In genomic region chr2:27117995-27118524, GRCh38 we compare ENCODE assay signal across 9 cellular contexts. TPM values are rescaled to one million over a fixed set of nuclear protein-coding genes. Genes with fewer than 3 reads are reported as not detected.
A peak's percentile ranks its signal among the peaks of the same experiment; 100 is the strongest.
DNase-seq lines count a peak whose midpoint lies in the region; ATAC-seq, FAIRE-seq and TF ChIP-seq lines count a peak whose summit lies in the region.
"Had no signal": no experiment of that assay in that cellular context is flagged by ENCODE, and none has a peak within 500 bp of the region (broad histone marks: within the 10 kb centered on the region; RNA-seq: fewer than 3 reads in every experiment).

No MANE protein-coding gene starts in this region.

- no peak overlapping the region for H3K27ac Mint-ChIP-seq in CD8-positive, alpha-beta T cell

- H3K4me3 ChIP-seq in CD8-positive, alpha-beta T cell (ENCODE audit: low read depth, low read length) = peak overlapping the region; percentile 23
- H3K4me3 ChIP-seq in MG63 = peak overlapping the region; percentile 56
- H3K4me3 ChIP-seq in endothelial cell of umbilical vein (replicated peaks in 1 of 3; ENCODE audit: insufficient read depth in 1 of 3, low read depth in 1 of 3, low read length in 3 of 3) = peak overlapping the region in 2 of 3 experiments; percentile 5 to 43

- CTCF ChIA-PET in CD8-positive, alpha-beta T cell (lab: Charles Lee) = no interaction called here
- CTCF ChIA-PET in endothelial cell of umbilical vein (lab: Charles Lee) = interaction anchor here (0.8 kb wide), 2 partner anchors 11 to 185 kb away, joined by 3 to 4 read pairs; no protein-coding TSS in a partner anchor

- H3K4me3 Mint-ChIP-seq in CD8-positive, alpha-beta T cell = peak overlapping the region; percentile 39

- no peak for TF ChIP-seq CTCF in CD8-positive, alpha-beta T cell (IDR thresholded peaks at IDR 0.05)
- TF ChIP-seq CTCF in endothelial cell of umbilical vein (IDR thresholded peaks at IDR 0.05; ENCODE audit: extremely low read depth in 1 of 2, insufficient read depth in 1 of 2, low read depth in 1 of 2, low read length in 2 of 2) = no peak

- H3K9me3 Mint-ChIP-seq in CD8-positive, alpha-beta T cell = no peaks in the 10 kb centered on the region

- TF ChIP-seq POLR2A in endothelial cell of umbilical vein (IDR thresholded peaks at IDR 0.05; ENCODE audit: low read depth, low read length) = no peak

- FAIRE-seq in endothelial cell of umbilical vein (lab: Jason Lieb, UNC) = no peak

- no peaks in the 10 kb centered on the region for H3K9me3 ChIP-seq in CD8-positive, alpha-beta T cell (ENCODE audit: low read length)
- H3K9me3 ChIP-seq in MG63 (no peaks in the 10 kb centered on the region), endothelial cell of umbilical vein (replicated peaks; ENCODE audit: control insufficient read depth, insufficient read depth, low read length) (no peaks in the 10 kb centered on the region)

- dilution Hi-C loops in endothelial cell of umbilical vein (cut with MboI; ENCODE audit: extremely low pct_ligation_motif_present, low sequenced_read_pairs) = no loop called here

- POLR2A ChIA-PET in CD8-positive, alpha-beta T cell (lab: Charles Lee) = no interaction called here
- POLR2A ChIA-PET in endothelial cell of umbilical vein (lab: Charles Lee) = no interaction called here

- H3K4me2 ChIP-seq in endothelial cell of umbilical vein (ENCODE audit: insufficient read depth, low read length) = peak overlapping the region; percentile 9

- peaks cover 4% of the 10 kb centered on the region for H3K27me3 ChIP-seq in CD8-positive, alpha-beta T cell (ENCODE audit: insufficient read depth, low read length)
- H3K27me3 ChIP-seq in MG63 (no peaks in the 10 kb centered on the region), endothelial cell of umbilical vein (ENCODE audit: control insufficient read depth in 2 of 2, insufficient read depth in 2 of 2, low read length in 2 of 2) (peaks cover 13 to 25% of the 10 kb centered on the region in 2 experiments)

- DNase-seq in CD8-positive, alpha-beta T cell = no peak
- DNase-seq in MG63 (no peak), endothelial cell of umbilical vein (ENCODE audit: low read depth, low spot score) (no peak), posterior vena cava (ENCODE audit: low spot score) (peak; percentile 15)
- no peak for DNase-seq in stimulated activated naive CD4-positive, alpha-beta T cell (lab: John Stamatoyannopoulos, UW)

- no peak overlapping the region for H3K27ac ChIP-seq in CD8-positive, alpha-beta T cell (ENCODE audit: low read depth, low read length)
- no peak overlapping the region for H3K27ac ChIP-seq in endothelial cell of umbilical vein (ENCODE audit: insufficient read depth, low read depth, low read length)

- H3K36me3 ChIP-seq in CD8-positive, alpha-beta T cell (ENCODE audit: insufficient read depth, low read length) = no peaks in the 10 kb centered on the region
- H3K36me3 ChIP-seq in MG63 = no peaks in the 10 kb centered on the region
- no peaks in the 10 kb centered on the region for H3K36me3 ChIP-seq in endothelial cell of umbilical vein (ENCODE audit: control insufficient read depth in 2 of 2, extremely low read depth in 1 of 2, insufficient read depth in 2 of 2, low read length in 2 of 2)

- H3K4me1 Mint-ChIP-seq in CD8-positive, alpha-beta T cell (ENCODE audit: low read depth) = peaks cover 14% of the 10 kb centered on the region

- H2AFZ ChIP-seq in endothelial cell of umbilical vein (ENCODE audit: low read depth, low read length) = peak overlapping the region; percentile 88

- no TSS peak for BruUV-seq in endothelial cell of umbilical vein (replicated peaks; lab: Mats Ljungman, UMichigan)

- H4K20me1 ChIP-seq in endothelial cell of umbilical vein (replicated peaks; ENCODE audit: control insufficient read depth, extremely low read depth, insufficient read depth, low read length) = no peaks in the 10 kb centered on the region

- H3K9me1 ChIP-seq in endothelial cell of umbilical vein (replicated peaks; ENCODE audit: control insufficient read depth, extremely low read depth, insufficient read depth, low read length) = no peaks in the 10 kb centered on the region

- intact Hi-C loops in CD8-positive, alpha-beta T cell (cut with DNase I, micrococcal nuclease) = no loop called here
- intact Hi-C loops in endothelial cell of umbilical vein (cut with micrococcal nuclease) (no loop called here), posterior vena cava (cut with DNase I) (no loop called here)

- H3K36me3 Mint-ChIP-seq in CD8-positive, alpha-beta T cell = no peaks in the 10 kb centered on the region

- H3K79me2 ChIP-seq in endothelial cell of umbilical vein (ENCODE audit: control insufficient read depth, insufficient read depth, low read length) = no peaks in the 10 kb centered on the region

- H3K9ac ChIP-seq in endothelial cell of umbilical vein (replicated peaks; ENCODE audit: extremely low read depth, insufficient read depth, low read length) = no peak overlapping the region

- H3K27me3 Mint-ChIP-seq in CD8-positive, alpha-beta T cell (ENCODE audit: low read depth) = peaks cover 23% of the 10 kb centered on the region

- no peak for ATAC-seq in CD8-positive, alpha-beta T cell
- ATAC-seq in GM21423 (IDR thresholded peaks at IDR 0.05; ENCODE audit: unreplicated experiment) (no peak), GM21825 (IDR thresholded peaks at IDR 0.05; ENCODE audit: unreplicated experiment) (no peak), GM18517 (IDR thresholded peaks at IDR 0.05; ENCODE audit: unreplicated experiment) (no peak)

- H3K4me1 ChIP-seq in CD8-positive, alpha-beta T cell (ENCODE audit: insufficient read depth, low read length) = peaks cover 11% of the 10 kb centered on the region
- H3K4me1 ChIP-seq in endothelial cell of umbilical vein (ENCODE audit: control insufficient read depth, extremely low read depth, insufficient read depth, low read length) = no peaks in the 10 kb centered on the region

RNA-seq across cellular contexts. Expression of gene CGREF1, which starts 0.9 kb away (rescaled TPM):
- not detected for total RNA-seq in CD8-positive, alpha-beta T cell
- 21.6 and 29.1 TPM in 2 replicates for total RNA-seq in MG63 (2014; rRNA removed; shearing (Covaris generic); ENCODE audit: low replicate concordance)
- total RNA-seq in endothelial cell of umbilical vein (4.0 and 5.8 TPM in 2 replicates), posterior vena cava (10 to 100 TPM; 25.8 to 27.8 TPM)
- polyA plus RNA-seq in endothelial cell of umbilical vein = 2.7 and 2.9 TPM in 2 replicates
- polyA plus RNA-seq in endothelial cell of umbilical vein (2011; cell fraction: cytosol; rRNA removed) = 3.0 and 3.1 TPM in 2 replicates
- polyA plus RNA-seq in endothelial cell of umbilical vein (2011; cell fraction: nucleus; rRNA removed) = 2.0 and 2.9 TPM in 2 replicates
- polyA plus RNA-seq in endothelial cell of umbilical vein (2012) = 8.2 and 17.6 TPM in 2 replicates
- polyA minus RNA-seq in endothelial cell of umbilical vein = 1.2 TPM in 2 replicates
- polyA minus RNA-seq in endothelial cell of umbilical vein (2011; cell fraction: cytosol; rRNA and poly(A)+ RNA removed) = not detected
- 0.67 and 1.3 TPM in 2 replicates for polyA minus RNA-seq in endothelial cell of umbilical vein (2011; cell fraction: nucleus; rRNA and poly(A)+ RNA removed)

RNA-seq across cellular contexts. Expression of gene ABHD1, which starts 5.6 kb away (rescaled TPM):
- total RNA-seq in CD8-positive, alpha-beta T cell = 1 to 10 TPM in 1 of 2 experiments, under 1 TPM in 1; 0.67 to 1.0 TPM
- total RNA-seq in MG63 (2014; rRNA removed; shearing (Covaris generic); ENCODE audit: low replicate concordance) = not detected in 2 replicates
- total RNA-seq in endothelial cell of umbilical vein = not detected in 2 replicates
- 0.07 and 0.41 TPM in 2 replicates for polyA plus RNA-seq in endothelial cell of umbilical vein
- polyA plus RNA-seq in endothelial cell of umbilical vein (2011; cell fraction: cytosol; rRNA removed) = 0.10 and 0.25 TPM in 2 replicates
- 0.21 and 0.43 TPM in 2 replicates for polyA plus RNA-seq in endothelial cell of umbilical vein (2011; cell fraction: nucleus; rRNA removed)
- polyA plus RNA-seq in endothelial cell of umbilical vein (2012) = 0.26 and 0.76 TPM in 2 replicates
- 0.39 TPM in 1 of 2 replicates, not detected in the other for polyA minus RNA-seq in endothelial cell of umbilical vein
- polyA minus RNA-seq in endothelial cell of umbilical vein (2011; cell fraction: cytosol; rRNA and poly(A)+ RNA removed) = not detected
- polyA minus RNA-seq in endothelial cell of umbilical vein (2011; cell fraction: nucleus; rRNA and poly(A)+ RNA removed) = 0.14 TPM in 1 of 2 replicates, not detected in the other
- total RNA-seq in posterior vena cava = under 1 TPM; 0.37 to 0.48 TPM

RNA-seq across cellular contexts. Expression of gene PREB, which starts 16.4 kb away (rescaled TPM):
- total RNA-seq in CD8-positive, alpha-beta T cell = 10 to 100 TPM in 1 of 2 experiments, 1 to 10 TPM in 1; 9.0 to 10.1 TPM
- 60.5 and 84.3 TPM in 2 replicates for total RNA-seq in MG63 (2014; rRNA removed; shearing (Covaris generic); ENCODE audit: low replicate concordance)
- 45.6 and 47.2 TPM in 2 replicates for total RNA-seq in endothelial cell of umbilical vein
- polyA plus RNA-seq in endothelial cell of umbilical vein = 73.3 and 73.4 TPM in 2 replicates
- polyA plus RNA-seq in endothelial cell of umbilical vein (2011; cell fraction: cytosol; rRNA removed) = 55.9 and 57.6 TPM in 2 replicates
- 62.2 and 111 TPM in 2 replicates for polyA plus RNA-seq in endothelial cell of umbilical vein (2011; cell fraction: nucleus; rRNA removed)
- 41.4 and 54.5 TPM in 2 replicates for polyA plus RNA-seq in endothelial cell of umbilical vein (2012)
- 93.6 and 128 TPM in 2 replicates for polyA minus RNA-seq in endothelial cell of umbilical vein
- polyA minus RNA-seq in endothelial cell of umbilical vein (2011; cell fraction: cytosol; rRNA and poly(A)+ RNA removed) = 27.2 TPM
- polyA minus RNA-seq in endothelial cell of umbilical vein (2011; cell fraction: nucleus; rRNA and poly(A)+ RNA removed) = 20.6 and 22.0 TPM in 2 replicates
- total RNA-seq in posterior vena cava = 10 to 100 TPM; 90.7 to 92.3 TPM

RNA-seq across cellular contexts. Expression of gene PRR30, which starts 21.1 kb away (rescaled TPM):
- total RNA-seq in CD8-positive, alpha-beta T cell = not detected
- total RNA-seq in MG63 (2014; rRNA removed; shearing (Covaris generic); ENCODE audit: low replicate concordance) = not detected in 2 replicates
- not detected in 2 replicates for total RNA-seq in endothelial cell of umbilical vein
- polyA plus RNA-seq in endothelial cell of umbilical vein = not detected in 2 replicates
- not detected in 2 replicates for polyA plus RNA-seq in endothelial cell of umbilical vein (2011; cell fraction: cytosol; rRNA removed)
- polyA plus RNA-seq in endothelial cell of umbilical vein (2011; cell fraction: nucleus; rRNA removed) = not detected in 2 replicates
- polyA plus RNA-seq in endothelial cell of umbilical vein (2012) = not detected in 2 replicates
- polyA minus RNA-seq in endothelial cell of umbilical vein = not detected in 2 replicates
- not detected for polyA minus RNA-seq in endothelial cell of umbilical vein (2011; cell fraction: cytosol; rRNA and poly(A)+ RNA removed)
- polyA minus RNA-seq in endothelial cell of umbilical vein (2011; cell fraction: nucleus; rRNA and poly(A)+ RNA removed) = not detected in 2 replicates
- total RNA-seq in posterior vena cava = not detected
- total RNA-seq: left colon had no signal

RNA-seq across cellular contexts. Expression of gene TCF23, which starts 30.7 kb away (rescaled TPM):
- total RNA-seq in CD8-positive, alpha-beta T cell = not detected
- total RNA-seq in MG63 (2014; rRNA removed; shearing (Covaris generic); ENCODE audit: low replicate concordance) = not detected in 2 replicates
- total RNA-seq in endothelial cell of umbilical vein (not detected in 2 replicates), posterior vena cava (10 to 100 TPM in 1 of 2 donors, 1 to 10 TPM in 1; 5.0 to 10.7 TPM)
- polyA plus RNA-seq in endothelial cell of umbilical vein = not detected in 2 replicates
- polyA plus RNA-seq in endothelial cell of umbilical vein (2011; cell fraction: cytosol; rRNA removed) = not detected in 2 replicates
- not detected in 2 replicates for polyA plus RNA-seq in endothelial cell of umbilical vein (2011; cell fraction: nucleus; rRNA removed)
- polyA plus RNA-seq in endothelial cell of umbilical vein (2012) = not detected in 2 replicates
- polyA minus RNA-seq in endothelial cell of umbilical vein = not detected in 2 replicates
- not detected for polyA minus RNA-seq in endothelial cell of umbilical vein (2011; cell fraction: cytosol; rRNA and poly(A)+ RNA removed)
- not detected in 2 replicates for polyA minus RNA-seq in endothelial cell of umbilical vein (2011; cell fraction: nucleus; rRNA and poly(A)+ RNA removed)
- total RNA-seq: left colon had no signal
